Comparison of ENCODE assay signal across 15 cellular contexts in the genomic region with DNA sequence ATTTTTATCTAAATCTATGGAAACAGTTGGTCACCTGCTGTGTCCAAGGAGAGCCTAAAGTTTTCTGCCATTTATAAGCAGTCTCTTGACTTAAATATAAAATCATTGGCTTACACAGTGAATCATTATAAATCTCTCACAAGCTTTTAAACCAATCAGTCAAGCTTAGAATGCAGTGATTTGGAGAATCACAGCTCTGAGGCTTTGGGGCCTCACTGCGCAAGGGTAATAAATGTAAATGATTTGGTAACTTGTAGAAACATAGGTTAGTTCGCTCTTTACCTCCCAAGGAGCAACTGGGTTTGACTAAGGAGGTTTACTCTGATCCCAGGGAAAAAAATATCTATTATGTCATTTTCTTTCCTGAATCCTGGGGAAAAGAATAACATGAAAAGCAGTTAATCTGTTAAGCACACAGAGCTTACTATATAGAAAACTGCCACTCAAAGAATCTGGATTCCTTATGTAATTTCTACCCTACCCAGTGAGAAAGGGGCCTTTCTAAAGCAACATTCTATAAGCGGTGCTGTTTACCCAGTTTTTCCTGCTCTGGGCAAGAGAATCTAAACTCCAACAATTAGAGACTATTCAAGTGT.
DNase-seq lines count a peak whose midpoint lies in the region; TF ChIP-seq lines count a peak whose summit lies in the region.
"Had no signal": no experiment of that assay in that cellular context is flagged by ENCODE, and none has a peak within 500 bp of the region (broad histone marks: within the 10 kb centered on the region; RNA-seq: fewer than 3 reads in every experiment).

No MANE protein-coding gene starts in this region.

- H3K27me3 ChIP-seq in neuron (ENCODE audit: insufficient read depth, low read length): no peaks in the 10 kb centered on the region

- DNase-seq in HEK293T (ENCODE audit: extremely low spot score): peak; percentile 24
- DNase-seq in activated T-cell treated with anti-CD3 and anti-CD28 coated beads, Interleukin-2, amount 50 U/mL, for 48 hours: no peak
- no peak for DNase-seq in SW 1271 (lab: John Stamatoyannopoulos, UW)
- DNase-seq in kidney tubule cell (ENCODE audit: low spot score): no peak
- no peak for DNase-seq in hypothalamus (lab: John Stamatoyannopoulos, UW)
- DNase-seq: AML-193; Caco-2; CD4-positive, alpha-beta T cell; DMS153; DMS79 treated with DMSO at 0.1 percent for 48 hours; GF-D8; H9 had no signal

- no peaks in the 10 kb centered on the region for H3K9me3 ChIP-seq in neuron (ENCODE audit: low read length)
- H3K9me3 ChIP-seq: Caco-2 had no signal

- POLR2A ChIA-PET in HEK293T (lab: Yijun Ruan, JAX): no interaction called here

- H3K4me1 ChIP-seq in neuron (ENCODE audit: insufficient read depth, low read length): no peaks in the 10 kb centered on the region
- H3K4me1 ChIP-seq: Caco-2 had no signal

- CTCF ChIA-PET in HEK293T (lab: Yijun Ruan, JAX): no interaction called here

- peak overlapping the region; percentile 26 for H2AFZ ChIP-seq in neuron (ENCODE audit: low read depth, low read length)

- H3K27ac ChIP-seq in VCaP: peak overlapping the region; percentile 38
- H3K27ac ChIP-seq: C4-2B had no signal

- TF ChIP-seq CTCF in VCaP (conservative IDR thresholded peaks at IDR 0.05): no peak

- no peak overlapping the region for H3K4me3 ChIP-seq in neuron (ENCODE audit: low read length)

- H3K36me3 ChIP-seq in neuron (ENCODE audit: insufficient read depth, low read length): no peaks in the 10 kb centered on the region

TF ChIP-seq in HEK293T, 16 proteins besides CTCF, POLR2A, EP300 and RAD21:
- TF ChIP-seq HDGF (IDR thresholded peaks at IDR 0.05; ENCODE audit: borderline replicate concordance) (no peak), ARNT (IDR thresholded peaks at IDR 0.05) (no peak), L3MBTL2 (conservative IDR thresholded peaks at IDR 0.05) (no peak), FOXK2 (IDR thresholded peaks at IDR 0.05) (no peak), FOXM1 (IDR thresholded peaks at IDR 0.05; ENCODE audit: borderline replicate concordance) (no peak)
- TF ChIP-seq, protein P1, sequence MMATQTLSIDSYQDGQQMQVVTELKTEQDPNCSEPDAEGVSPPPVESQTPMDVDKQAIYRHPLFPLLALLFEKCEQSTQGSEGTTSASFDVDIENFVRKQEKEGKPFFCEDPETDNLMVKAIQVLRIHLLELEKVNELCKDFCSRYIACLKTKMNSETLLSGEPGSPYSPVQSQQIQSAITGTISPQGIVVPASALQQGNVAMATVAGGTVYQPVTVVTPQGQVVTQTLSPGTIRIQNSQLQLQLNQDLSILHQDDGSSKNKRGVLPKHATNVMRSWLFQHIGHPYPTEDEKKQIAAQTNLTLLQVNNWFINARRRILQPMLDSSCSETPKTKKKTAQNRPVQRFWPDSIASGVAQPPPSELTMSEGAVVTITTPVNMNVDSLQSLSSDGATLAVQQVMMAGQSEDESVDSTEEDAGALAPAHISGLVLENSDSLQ (IDR thresholded peaks at IDR 0.05): peak; percentile 91
